ENCODE assay signal across 8 cellular contexts in genomic region chr22:49656883-49657274, GRCh38.
DNase-seq lines count a peak whose midpoint lies in the region; ATAC-seq and TF ChIP-seq lines count a peak whose summit lies in the region.
"Not testable (repeated sequence)": the region's sequence is repeated elsewhere in the genome, so short reads cannot be mapped to it uniquely, and the experiment has no call there.

No MANE protein-coding gene starts in this region.

- not testable (repeated sequence) for H3K79me2 ChIP-seq in parathyroid adenoma

- DNase-seq in GM06990 (ENCODE audit: extremely low read depth, insufficient read length) (peak; percentile 65), HL-60 (ENCODE audit: low read depth in 1 of 2, low spot score in 1 of 2) (peak; percentile 35 to 96)
- peak; percentile 29 to 47 for DNase-seq in activated CD4-positive, alpha-beta T cell treated with anti-CD3 and anti-CD28 coated beads for 4 hours
- not testable (repeated sequence) for DNase-seq in left ventricle myocardium inferior; suprapubic skin (ENCODE audit: low spot score in 2 of 2)

- not testable (repeated sequence) for H2AFZ ChIP-seq in parathyroid adenoma

- not testable (repeated sequence) for H3K27me3 Mint-ChIP-seq in activated naive CD8-positive, alpha-beta T cell

- not testable (repeated sequence) for TF ChIP-seq EP300 in suprapubic skin (IDR thresholded peaks at IDR 0.05)

- H3K4me3 ChIP-seq in GM06990 (replicated peaks; ENCODE audit: low read depth, low read length) (peak overlapping the region; percentile 77), HL-60 (replicated peaks; ENCODE audit: insufficient read depth, low read length) (peak overlapping the region; percentile 55), left ventricle myocardium inferior (peak overlapping the region; percentile 70), parathyroid adenoma (ENCODE audit: low read depth, low read length) (peak overlapping the region; percentile 40), suprapubic skin (peak overlapping the region; percentile 45)

- peak; percentile 28 for ATAC-seq in GM21423 (IDR thresholded peaks at IDR 0.05; ENCODE audit: unreplicated experiment)

- not testable (repeated sequence) for TF ChIP-seq CTCF in GM06990 (IDR thresholded peaks at IDR 0.05; ENCODE audit: insufficient read depth, low read length, poor library complexity, severe bottlenecking); HL-60 (IDR thresholded peaks at IDR 0.05; ENCODE audit: insufficient read depth, low read length); left ventricle myocardium inferior (IDR thresholded peaks at IDR 0.05; ENCODE audit: borderline replicate concordance); parathyroid adenoma (IDR thresholded peaks at IDR 0.05); suprapubic skin (IDR thresholded peaks at IDR 0.05)

- not testable (repeated sequence) for H3K4me2 ChIP-seq in parathyroid adenoma (ENCODE audit: low read length)

- peak overlapping the region; percentile 66 for H3K27ac ChIP-seq in HL-60 (replicated peaks)
- peak overlapping the region; percentile 91 for H3K27ac ChIP-seq in left ventricle myocardium inferior (replicated peaks)
- H3K27ac ChIP-seq in parathyroid adenoma, result peak overlapping the region; percentile 42
- peak overlapping the region; percentile 62 for H3K27ac ChIP-seq in suprapubic skin

- TF ChIP-seq POLR2A in suprapubic skin (IDR thresholded peaks at IDR 0.05), result not testable (repeated sequence)

- not testable (repeated sequence) for H3K9ac ChIP-seq in parathyroid adenoma

- not testable (repeated sequence) for H3K36me3 Mint-ChIP-seq in activated naive CD8-positive, alpha-beta T cell

- not testable (repeated sequence) for H3K9me3 ChIP-seq in left ventricle myocardium inferior (replicated peaks); parathyroid adenoma (ENCODE audit: control insufficient read depth, low read length); suprapubic skin

- not testable (repeated sequence) for H3K36me3 ChIP-seq in GM06990 (ENCODE audit: control insufficient read depth, insufficient read depth, low read length); left ventricle myocardium inferior; parathyroid adenoma (ENCODE audit: control insufficient read depth, insufficient read depth, low read length); suprapubic skin

- not testable (repeated sequence) for H3K9me3 Mint-ChIP-seq in activated naive CD8-positive, alpha-beta T cell (ENCODE audit: low read depth)

- WGBS in suprapubic skin, result 86% methylated on average over 17 of the region's 19 CpGs

- peak overlapping the region; percentile 93 for H3K27ac Mint-ChIP-seq in activated naive CD8-positive, alpha-beta T cell

- peaks cover 32% of the 10 kb centered on the region for H3K4me1 Mint-ChIP-seq in activated naive CD8-positive, alpha-beta T cell (ENCODE audit: low read depth)

- intact Hi-C loops in left ventricle myocardium inferior (cut with micrococcal nuclease), result not testable (repeated sequence)

- peak overlapping the region; percentile 97 for H3K4me3 Mint-ChIP-seq in activated naive CD8-positive, alpha-beta T cell

- not testable (repeated sequence) for H3K27me3 ChIP-seq in GM06990 (replicated peaks; ENCODE audit: control insufficient read depth, insufficient read depth, low read length); HL-60 (ENCODE audit: insufficient read depth, poor library complexity, severe bottlenecking); parathyroid adenoma (ENCODE audit: control insufficient read depth, insufficient read depth, low read length)
- H3K27me3 ChIP-seq in left ventricle myocardium inferior (ENCODE audit: low read depth), result peaks cover 49% of the 10 kb centered on the region
- H3K27me3 ChIP-seq in suprapubic skin, result peaks cover 30% of the 10 kb centered on the region

- peaks cover 35% of the 10 kb centered on the region for H3K4me1 ChIP-seq in left ventricle myocardium inferior
- H3K4me1 ChIP-seq in parathyroid adenoma, suprapubic skin: not testable (repeated sequence)
